Comparison of ENCODE assay signal across 15 cellular contexts in the genomic region with DNA sequence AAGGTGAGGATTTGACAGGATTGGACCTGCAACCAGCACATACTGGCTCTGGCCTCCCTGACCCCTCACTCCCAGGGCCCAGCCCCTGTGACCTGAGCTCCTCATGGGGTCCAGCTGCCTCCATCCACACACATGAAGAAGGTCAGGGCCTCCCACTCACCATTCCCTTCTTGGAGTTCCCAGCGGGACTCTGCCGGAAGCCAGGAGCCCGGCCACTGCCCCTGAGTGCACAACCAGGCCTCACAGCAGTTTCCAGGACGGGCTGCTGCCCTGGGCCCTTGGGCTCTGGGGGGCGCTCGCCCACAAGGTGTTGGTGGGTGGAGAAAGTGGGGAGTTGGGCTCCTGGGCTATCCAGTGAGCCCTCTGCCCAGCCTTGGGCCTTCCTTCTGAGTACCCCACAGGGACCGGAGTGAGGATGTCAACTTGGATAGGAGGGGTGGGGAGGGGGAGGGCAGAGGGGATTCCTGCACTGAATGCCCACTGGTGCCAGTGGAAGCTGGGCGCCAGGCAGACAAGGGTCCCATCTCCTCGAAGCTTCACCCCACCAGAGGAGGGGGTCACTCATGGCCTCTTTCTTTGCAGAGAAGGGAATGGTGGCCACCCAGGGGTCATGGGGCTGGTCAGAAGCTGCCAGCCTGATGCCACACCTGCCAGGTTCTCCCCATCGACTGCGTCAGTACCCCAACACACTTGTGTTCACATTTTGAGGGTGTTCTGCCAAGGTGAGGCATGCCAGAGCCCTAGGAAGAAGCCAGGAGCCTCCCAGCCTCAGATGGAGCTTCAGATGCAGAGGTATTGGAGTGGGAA.
DNase-seq lines count a peak whose midpoint lies in the region; ATAC-seq and TF ChIP-seq lines count a peak whose summit lies in the region.
"Had no signal": no experiment of that assay in that cellular context is flagged by ENCODE, and none has a peak within 500 bp of the region (broad histone marks: within the 10 kb centered on the region; RNA-seq: fewer than 3 reads in every experiment).

No MANE protein-coding gene starts in this region.

- H3K4me1 ChIP-seq in BE2C = peaks cover 4% of the 10 kb centered on the region; the same call in 1 of the 2 replicates

- DNase-seq in BE2C = peak; percentile 3
- DNase-seq in H7 = peak; percentile 29
- DNase-seq in ecto neural progenitor cell (ENCODE audit: low spot score) = peak; percentile 37
- DNase-seq in osteocyte (ENCODE audit: extremely low spot score, unreplicated experiment) = peak; percentile 81
- no peak for DNase-seq in NK-92 treated with Interleukin-12 subunit alpha and Interleukin-12 subunit beta, amount 100 ng/mL, for 24 hours (lab: John Stamatoyannopoulos, UW)
- DNase-seq: activated CD4-positive, alpha-beta T cell treated with anti-CD3 and anti-CD28 coated beads, Interleukin-2, amount 50 U/mL, for 48 hours; cerebellar nuclear complex; COR-L47; HCEC 1CT; NCI-H2081; NCI-H526; SHP77 had no signal

- no peaks in the 10 kb centered on the region for H3K9me3 Mint-ChIP-seq in osteocyte (ENCODE audit: unreplicated experiment)
- H3K9me3 Mint-ChIP-seq: T-cell had no signal

- H3K36me3 Mint-ChIP-seq in osteocyte (ENCODE audit: unreplicated experiment) = no peaks in the 10 kb centered on the region
- H3K36me3 Mint-ChIP-seq: T-cell had no signal

- H3K4me3 ChIP-seq in BE2C (ENCODE audit: low read depth, low read length) (no peak overlapping the region), H7 (ENCODE audit: insufficient read depth, low read depth, low read length) (no peak overlapping the region)

- no peak for TF ChIP-seq CTCF in BE2C (IDR thresholded peaks at IDR 0.05; ENCODE audit: low read depth, low read length)
- TF ChIP-seq CTCF in osteocyte (IDR thresholded peaks at IDR 0.05) = no peak

- no peak for ATAC-seq in HG02759 (IDR thresholded peaks at IDR 0.05; ENCODE audit: unreplicated experiment)
- no peak for ATAC-seq in GM19395 (IDR thresholded peaks at IDR 0.05; ENCODE audit: unreplicated experiment)
- ATAC-seq: T-cell had no signal

- H3K27ac Mint-ChIP-seq in osteocyte (ENCODE audit: unreplicated experiment) = no peak overlapping the region
- H3K27ac Mint-ChIP-seq: T-cell had no signal

- no peaks in the 10 kb centered on the region for H3K27me3 ChIP-seq in BE2C
- no peaks in the 10 kb centered on the region for H3K27me3 ChIP-seq in H7 (ENCODE audit: control insufficient read depth, insufficient read depth, low read length)

- H3K36me3 ChIP-seq in BE2C = no peaks in the 10 kb centered on the region
- no peaks in the 10 kb centered on the region for H3K36me3 ChIP-seq in H7 (replicated peaks; ENCODE audit: control insufficient read depth, insufficient read depth, low read length)

- peaks cover 2% of the 10 kb centered on the region for H3K27me3 Mint-ChIP-seq in osteocyte (ENCODE audit: unreplicated experiment)

- no peaks in the 10 kb centered on the region for H3K9me3 ChIP-seq in BE2C

- H3K4me3 Mint-ChIP-seq in osteocyte (ENCODE audit: unreplicated experiment) = no peak overlapping the region
- H3K4me3 Mint-ChIP-seq: T-cell had no signal

- H3K4me1 Mint-ChIP-seq in osteocyte (ENCODE audit: unreplicated experiment) = no peaks in the 10 kb centered on the region
